ENCODE assay signal across 1 cellular context in the genomic region with DNA sequence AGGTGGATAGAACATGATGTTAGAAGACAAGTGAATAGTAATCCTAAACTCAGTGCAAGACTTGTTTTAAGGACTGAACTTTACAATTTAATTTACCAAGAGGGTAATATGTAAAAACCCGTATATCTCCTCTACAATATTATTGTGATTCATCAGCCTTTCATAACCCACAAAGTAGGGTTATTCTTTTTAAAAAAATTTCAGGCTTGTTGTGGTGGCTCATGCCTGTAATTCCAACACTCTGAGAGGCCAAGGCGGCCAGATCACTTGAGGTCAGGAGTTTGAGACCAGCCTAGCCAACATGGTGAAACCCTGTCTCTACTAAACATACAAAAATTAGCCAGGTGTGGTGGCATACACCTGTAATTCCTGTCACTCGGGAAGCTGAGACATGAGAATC.
TF ChIP-seq lines count a peak whose summit lies in the region.

No MANE protein-coding gene starts in this region.

TF ChIP-seq in IMR-90, 13 proteins besides CTCF, POLR2A, EP300 and RAD21:
- TF ChIP-seq CHD1 (IDR thresholded peaks at IDR 0.05; ENCODE audit: low read depth, low read length) (no peak), SMC3 (IDR thresholded peaks at IDR 0.05; ENCODE audit: low read depth, low read length) (no peak), BHLHE40 (IDR thresholded peaks at IDR 0.05; ENCODE audit: low read depth, low read length) (no peak), MAFK (IDR thresholded peaks at IDR 0.05; ENCODE audit: low read depth, low read length) (no peak), RFX5 (IDR thresholded peaks at IDR 0.05; ENCODE audit: low read depth, low read length) (no peak), MXI1 (IDR thresholded peaks at IDR 0.05; ENCODE audit: borderline replicate concordance, low read depth, low read length) (no peak), CEBPB (IDR thresholded peaks at IDR 0.05; ENCODE audit: low read depth, low read length) (no peak), NFE2L2 (IDR thresholded peaks at IDR 0.05; ENCODE audit: low read depth, low read length) (no peak), RCOR1 (IDR thresholded peaks at IDR 0.05; ENCODE audit: insufficient replicate concordance, low read length) (no peak)
- TF ChIP-seq, protein P1, sequence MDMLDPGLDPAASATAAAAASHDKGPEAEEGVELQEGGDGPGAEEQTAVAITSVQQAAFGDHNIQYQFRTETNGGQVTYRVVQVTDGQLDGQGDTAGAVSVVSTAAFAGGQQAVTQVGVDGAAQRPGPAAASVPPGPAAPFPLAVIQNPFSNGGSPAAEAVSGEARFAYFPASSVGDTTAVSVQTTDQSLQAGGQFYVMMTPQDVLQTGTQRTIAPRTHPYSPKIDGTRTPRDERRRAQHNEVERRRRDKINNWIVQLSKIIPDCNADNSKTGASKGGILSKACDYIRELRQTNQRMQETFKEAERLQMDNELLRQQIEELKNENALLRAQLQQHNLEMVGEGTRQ (IDR thresholded peaks at IDR 0.05; ENCODE audit: low read depth, low read length): no peak
- TF ChIP-seq, protein P2, sequence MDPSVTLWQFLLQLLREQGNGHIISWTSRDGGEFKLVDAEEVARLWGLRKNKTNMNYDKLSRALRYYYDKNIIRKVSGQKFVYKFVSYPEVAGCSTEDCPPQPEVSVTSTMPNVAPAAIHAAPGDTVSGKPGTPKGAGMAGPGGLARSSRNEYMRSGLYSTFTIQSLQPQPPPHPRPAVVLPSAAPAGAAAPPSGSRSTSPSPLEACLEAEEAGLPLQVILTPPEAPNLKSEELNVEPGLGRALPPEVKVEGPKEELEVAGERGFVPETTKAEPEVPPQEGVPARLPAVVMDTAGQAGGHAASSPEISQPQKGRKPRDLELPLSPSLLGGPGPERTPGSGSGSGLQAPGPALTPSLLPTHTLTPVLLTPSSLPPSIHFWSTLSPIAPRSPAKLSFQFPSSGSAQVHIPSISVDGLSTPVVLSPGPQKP (IDR thresholded peaks at IDR 0.05; ENCODE audit: borderline replicate concordance, low read depth, low read length): no peak
